ENCODE assay signal across 11 cellular contexts in the genomic region with DNA sequence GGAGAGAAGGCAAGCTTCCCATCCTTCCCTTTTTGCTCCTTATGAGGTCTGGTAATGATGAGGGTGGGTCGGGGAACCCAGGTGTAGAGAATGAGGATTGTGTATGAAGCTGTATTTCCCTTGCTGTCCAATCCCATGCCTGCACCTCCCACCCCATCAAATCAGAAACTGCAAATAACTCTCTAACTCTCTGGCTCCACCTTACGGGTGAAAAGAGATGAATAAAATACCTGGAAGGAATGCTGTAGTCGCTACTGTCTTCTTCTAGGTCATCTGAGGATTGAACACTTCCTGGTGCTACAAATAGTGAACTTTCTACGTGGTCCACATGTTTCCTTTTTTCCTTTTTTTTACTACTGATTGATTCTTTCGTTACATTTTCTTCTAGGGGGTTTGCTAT. TPM values are rescaled to one million over a fixed set of nuclear protein-coding genes. Genes with fewer than 3 reads are reported as not detected.
DNase-seq lines count a peak whose midpoint lies in the region; ATAC-seq and TF ChIP-seq lines count a peak whose summit lies in the region.
"Had no signal": no experiment of that assay in that cellular context is flagged by ENCODE, and none has a peak within 500 bp of the region (broad histone marks: within the 10 kb centered on the region; RNA-seq: fewer than 3 reads in every experiment).

No MANE protein-coding gene starts in this region.

- TF ChIP-seq POLR2A in NB4 (IDR thresholded peaks at IDR 0.05; ENCODE audit: extremely low read depth, insufficient read length) (no peak), upper lobe of left lung (IDR thresholded peaks at IDR 0.05) (no peak)

- no peaks in the 10 kb centered on the region for H3K9me3 ChIP-seq in upper lobe of left lung
- H3K9me3 ChIP-seq: thoracic aorta had no signal

- H3K36me3 ChIP-seq in upper lobe of left lung: no peaks in the 10 kb centered on the region
- H3K36me3 ChIP-seq: thoracic aorta had no signal

- no peaks in the 10 kb centered on the region for H3K36me3 Mint-ChIP-seq in activated naive CD4-positive, alpha-beta T cell treated with anti-CD3 and anti-CD28 coated beads, Interleukin-2, amount 50 U/mL, for 72 hours

- ATAC-seq in activated naive CD4-positive, alpha-beta T cell treated with anti-CD3 and anti-CD28 coated beads, Interleukin-2, amount 50 U/mL, for 72 hours: peak; percentile 29 to 58
- no peak for ATAC-seq in upper lobe of left lung (ENCODE audit: low FRiP score in 2 of 2)

- peak; percentile 39 for TF ChIP-seq CTCF in NB4 (IDR thresholded peaks at IDR 0.05; ENCODE audit: low read depth, low read length)
- TF ChIP-seq CTCF in epithelial cell of proximal tubule (conservative IDR thresholded peaks at IDR 0.05; ENCODE audit: low read depth, low read length): peak; percentile 54
- TF ChIP-seq CTCF in upper lobe of left lung (IDR thresholded peaks at IDR 0.05): peak in 5 of 6 experiments; percentile 9 to 48 (median 17)

- peaks cover 0 to 5% (median 2%) of the 10 kb centered on the region in 4 donors for H3K4me1 ChIP-seq in upper lobe of left lung

- H3K27ac Mint-ChIP-seq in activated naive CD4-positive, alpha-beta T cell treated with anti-CD3 and anti-CD28 coated beads, Interleukin-2, amount 50 U/mL, for 72 hours: peak overlapping the region in 1 of 2 donors; percentile 18

- H3K27me3 ChIP-seq in upper lobe of left lung: no peaks in the 10 kb centered on the region

- DNase-seq in activated naive CD4-positive, alpha-beta T cell treated with anti-CD3 and anti-CD28 coated beads, Interleukin-2, amount 50 U/mL, for 72 hours (ENCODE audit: low spot score in 2 of 2): no peak
- DNase-seq in activated naive CD4-positive, alpha-beta T cell treated with Interleukin-2 at 50 U/mL for 16 hours: no peak
- DNase-seq in NB4 (ENCODE audit: low read depth) (peak; percentile 58), epithelial cell of proximal tubule (ENCODE audit: low read depth) (no peak), upper lobe of left lung (no peak), putamen (ENCODE audit: low spot score) (no peak), GDM1 (lab: John Stamatoyannopoulos, UW) (no peak), mesenteric fat pad (ENCODE audit: low spot score) (no peak)
- DNase-seq: activated naive CD4-positive, alpha-beta T cell treated with anti-CD3 and anti-CD28 coated beads, Interleukin-2, amount 50 U/mL, for 16 hours had no signal

- 31 to 39% methylated on average over 5 of the region's 5 CpGs for WGBS in upper lobe of left lung, 2 donors

- no peak overlapping the region for H3K27ac ChIP-seq in upper lobe of left lung
- H3K27ac ChIP-seq: thoracic aorta had no signal

- no peak for TF ChIP-seq EP300 in upper lobe of left lung (IDR thresholded peaks at IDR 0.05)

- no peaks in the 10 kb centered on the region for H3K9me3 Mint-ChIP-seq in activated naive CD4-positive, alpha-beta T cell treated with anti-CD3 and anti-CD28 coated beads, Interleukin-2, amount 50 U/mL, for 72 hours

- H3K4me3 ChIP-seq in NB4 (ENCODE audit: low read depth, low read length) (no peak overlapping the region), epithelial cell of proximal tubule (ENCODE audit: low read depth, low read length) (no peak overlapping the region), upper lobe of left lung (no peak overlapping the region)
- H3K4me3 ChIP-seq: lung, thoracic aorta had no signal

RNA-seq across cellular contexts. Expression of a gene that starts 38.9 kb away (rescaled TPM):
- total RNA-seq in activated naive CD4-positive, alpha-beta T cell treated with anti-CD3 and anti-CD28 coated beads, Interleukin-2, amount 50 U/mL, for 72 hours: 10 to 100 TPM; 48.7 to 51.0 TPM
- total RNA-seq in epithelial cell of proximal tubule (27.4 and 27.9 TPM in 2 replicates), upper lobe of left lung (100 to 1,000 TPM in 1 of 6 donors, 10 to 100 TPM in 5; 57.7 to 106 (median 75.1) TPM), mesenteric fat pad (78.3 TPM)

Comparison
In these comparisons a context has a peak if more than half of its experiments do, and no peak if none do; other contexts are left out.
1. ATAC-seq: peak in activated naive CD4-positive, alpha-beta T cell treated with anti-CD3 and anti-CD28 coated beads, Interleukin-2, amount 50 U/mL, for 72 hours (2 of 2); none in upper lobe of left lung (0 of 2).
2. Peak in every context shown above with its lines, with median percentiles within 50 percentile points of each other: CTCF ChIP-seq.